Comparison of ENCODE assay signal across 16 cellular contexts in genomic region chr12:110940933-110941332, GRCh38. TPM values are rescaled to one million over a fixed set of nuclear protein-coding genes. Genes with fewer than 3 reads are reported as not detected.
DNase-seq lines count a peak whose midpoint lies in the region; TF ChIP-seq lines count a peak whose summit lies in the region.
"Had no signal": no experiment of that assay in that cellular context is flagged by ENCODE, and none has a peak within 500 bp of the region (broad histone marks: within the 10 kb centered on the region; RNA-seq: fewer than 3 reads in every experiment).

No MANE protein-coding gene starts in this region.

- no peaks in the 10 kb centered on the region for H3K36me3 ChIP-seq in Caco-2 (ENCODE audit: control insufficient read depth, insufficient read depth, low read length)
- H3K36me3 ChIP-seq: BE2C had no signal

- H3K4me3 Mint-ChIP-seq in H9 (no peak overlapping the region), osteocyte (ENCODE audit: unreplicated experiment) (no peak overlapping the region), Caco-2 (ENCODE audit: unreplicated experiment) (no peak overlapping the region)
- H3K4me3 Mint-ChIP-seq in activated CD4-positive, alpha-beta memory T cell treated with anti-CD3 and anti-CD28 coated beads for 36 hours, result no peak overlapping the region
- H3K4me3 Mint-ChIP-seq: CD4-positive, alpha-beta memory T cell had no signal

- H3K4ac ChIP-seq in H9 (ENCODE audit: low read depth, low read length), result no peak overlapping the region

- H2AK5ac ChIP-seq in H9 (ENCODE audit: insufficient read length, low read length), result no peak overlapping the region

- H2BK12ac ChIP-seq in H9 (ENCODE audit: insufficient read length, low read depth, low read length), result no peak overlapping the region

- H3K27me3 ChIP-seq in H9 (ENCODE audit: insufficient read depth, low read length), result no peaks in the 10 kb centered on the region
- no peaks in the 10 kb centered on the region for H3K27me3 ChIP-seq in Caco-2 (replicated peaks; ENCODE audit: control insufficient read depth, insufficient read depth, low read length)
- H3K27me3 ChIP-seq: BE2C had no signal

- no peak overlapping the region for H3K27ac ChIP-seq in H9 (ENCODE audit: insufficient read length, low read depth, low read length)
- H3K27ac ChIP-seq: A549, C4-2B had no signal

- H3K27me3 Mint-ChIP-seq in H9 (ENCODE audit: low read depth) (no peaks in the 10 kb centered on the region), osteocyte (ENCODE audit: unreplicated experiment) (peaks cover 21% of the 10 kb centered on the region), Caco-2 (ENCODE audit: insufficient read depth, unreplicated experiment) (peaks cover 4% of the 10 kb centered on the region)
- H3K27me3 Mint-ChIP-seq in activated CD4-positive, alpha-beta memory T cell treated with anti-CD3 and anti-CD28 coated beads for 36 hours, result peaks cover 14% of the 10 kb centered on the region

- intact Hi-C loops in activated CD4-positive, alpha-beta memory T cell treated with anti-CD3 and anti-CD28 coated beads for 36 hours (cut with micrococcal nuclease), result no loop called here
- intact Hi-C loops in Caco-2 (cut with micrococcal nuclease; ENCODE audit: unreplicated experiment), result no loop called here

- H4K20me1 ChIP-seq in H9 (ENCODE audit: control insufficient read depth, insufficient read depth, insufficient read length), result no peaks in the 10 kb centered on the region

- TF ChIP-seq CTCF in H9 (conservative IDR thresholded peaks at IDR 0.05) (no peak), osteocyte (IDR thresholded peaks at IDR 0.05) (no peak), Caco-2 (IDR thresholded peaks at IDR 0.05; ENCODE audit: insufficient read depth in 1 of 2, low read depth in 1 of 2, low read length in 1 of 2, severe bottlenecking in 1 of 2, unreplicated experiment in 1 of 2) (no peak)

- peak; percentile 21 for DNase-seq in DMS 273 treated with DMSO at 0.1 percent for 48 hours (lab: John Stamatoyannopoulos, UW)
- peak; percentile 43 for DNase-seq in H9
- peak; percentile 67 for DNase-seq in NCI-H69 (lab: John Stamatoyannopoulos, UW)
- DNase-seq in osteocyte (ENCODE audit: extremely low spot score, unreplicated experiment), result peak; percentile 73
- no peak for DNase-seq in activated CD4-positive, alpha-beta memory T cell treated with anti-CD3 and anti-CD28 coated beads for 36 hours
- DNase-seq in NCI-H2107 treated with DMSO at 0.1 percent for 48 hours (lab: John Stamatoyannopoulos, UW; ENCODE audit: unreplicated experiment), result no peak
- DNase-seq in mucosa of gallbladder (ENCODE audit: low spot score), result no peak
- no peak for DNase-seq in Caco-2
- DNase-seq: BE2C; CD4-positive, alpha-beta memory T cell; DMS53; GF-D8; IMR-90 had no signal

- H3K14ac ChIP-seq in H9 (ENCODE audit: insufficient read depth, low read length), result no peak overlapping the region

- H3T11ph ChIP-seq in H9 (ENCODE audit: low read length), result no peak overlapping the region

- no peak overlapping the region for H3K18ac ChIP-seq in H9 (ENCODE audit: insufficient read length, low read depth, low read length)

- no TSS peak for BruUV-seq in Caco-2 (replicated peaks; lab: Mats Ljungman, UMichigan)

- H3K23me2 ChIP-seq in H9 (ENCODE audit: insufficient read length, low read depth, low read length, poor library complexity, severe bottlenecking), result peaks cover 4% of the 10 kb centered on the region

- H3K27ac Mint-ChIP-seq in H9 (no peak overlapping the region), osteocyte (ENCODE audit: unreplicated experiment) (no peak overlapping the region), Caco-2 (ENCODE audit: unreplicated experiment) (no peak overlapping the region)
- H3K27ac Mint-ChIP-seq in activated CD4-positive, alpha-beta memory T cell treated with anti-CD3 and anti-CD28 coated beads for 36 hours, result no peak overlapping the region
- H3K27ac Mint-ChIP-seq: CD4-positive, alpha-beta memory T cell had no signal

- H3K9ac ChIP-seq in H9 (ENCODE audit: extremely low read depth, insufficient read length, low read length), result no peak overlapping the region

- H3K79me2 ChIP-seq in H9 (ENCODE audit: insufficient read depth, low read length), result no peaks in the 10 kb centered on the region; the same call in 1 of the 2 replicates

- peaks cover 5% of the 10 kb centered on the region for H3K9me3 ChIP-seq in H9 (ENCODE audit: control insufficient read depth, low read depth, low read length)
- H3K9me3 ChIP-seq in Caco-2, result peaks cover 9% of the 10 kb centered on the region; the same call in 1 of the 2 replicates
- H3K9me3 ChIP-seq: BE2C had no signal

- no peak overlapping the region for H2BK120ac ChIP-seq in H9 (ENCODE audit: low read depth, low read length, poor library complexity, severe bottlenecking)

- no peak overlapping the region for H2BK5ac ChIP-seq in H9 (ENCODE audit: insufficient read length, low read length)

- H2BK20ac ChIP-seq in H9 (ENCODE audit: low read depth, low read length, poor library complexity, severe bottlenecking), result no peak overlapping the region

- H4K91ac ChIP-seq in H9 (ENCODE audit: insufficient read length, low read depth, low read length), result no peak overlapping the region

- H3K56ac ChIP-seq in H9 (ENCODE audit: insufficient read length, low read depth, low read length), result no peak overlapping the region

- H3K4me1 Mint-ChIP-seq in H9 (peaks cover 28 to 29% of the 10 kb centered on the region in 2 experiments), osteocyte (ENCODE audit: unreplicated experiment) (peaks cover 6% of the 10 kb centered on the region), Caco-2 (ENCODE audit: low read depth, unreplicated experiment) (peaks cover 14% of the 10 kb centered on the region)
- peaks cover 6% of the 10 kb centered on the region for H3K4me1 Mint-ChIP-seq in activated CD4-positive, alpha-beta memory T cell treated with anti-CD3 and anti-CD28 coated beads for 36 hours (ENCODE audit: low read depth)

- WGBS in H9 (ENCODE audit: extremely low coverage, insufficient read length, low lambda C conversion rate), result no CpG with 5 or more reads among the region's 7 CpGs

- H3K4me2 ChIP-seq in H9 (ENCODE audit: insufficient read depth, insufficient read length, low read length), result no peak overlapping the region
- H3K4me2 ChIP-seq: A549 had no signal

- no peak overlapping the region for H4K8ac ChIP-seq in H9 (replicated peaks; ENCODE audit: insufficient read length, low read depth, low read length)

- H4K5ac ChIP-seq in H9 (ENCODE audit: insufficient read length, low read depth, low read length), result no peak overlapping the region

- H3K36me3 Mint-ChIP-seq in H9 (ENCODE audit: insufficient read depth in 1 of 3, low read depth in 3 of 3), result peaks cover 7 to 45% (median 12%) of the 10 kb centered on the region in 3 experiments
- H3K36me3 Mint-ChIP-seq in osteocyte (ENCODE audit: unreplicated experiment), result no peaks in the 10 kb centered on the region
- no peaks in the 10 kb centered on the region for H3K36me3 Mint-ChIP-seq in activated CD4-positive, alpha-beta memory T cell treated with anti-CD3 and anti-CD28 coated beads for 36 hours
- peaks cover 8% of the 10 kb centered on the region for H3K36me3 Mint-ChIP-seq in Caco-2 (ENCODE audit: insufficient read depth, unreplicated experiment)
- H3K36me3 Mint-ChIP-seq: CD4-positive, alpha-beta memory T cell had no signal

- H2BK15ac ChIP-seq in H9 (ENCODE audit: low read depth, low read length), result no peak overlapping the region

- no peak overlapping the region for H2AFZ ChIP-seq in H9 (ENCODE audit: low read length)

- H3K9me3 Mint-ChIP-seq in H9 (peaks cover 9% of the 10 kb centered on the region in 2 experiments), osteocyte (ENCODE audit: unreplicated experiment) (peaks cover 5% of the 10 kb centered on the region), Caco-2 (ENCODE audit: unreplicated experiment) (no peaks in the 10 kb centered on the region)
- peaks cover 8% of the 10 kb centered on the region for H3K9me3 Mint-ChIP-seq in activated CD4-positive, alpha-beta memory T cell treated with anti-CD3 and anti-CD28 coated beads for 36 hours

- no peaks in the 10 kb centered on the region for H3K79me1 ChIP-seq in H9 (ENCODE audit: insufficient read depth, low read depth, low read length, poor library complexity, severe bottlenecking)

- POLR2A ChIA-PET in activated CD4-positive, alpha-beta memory T cell treated with anti-CD3 and anti-CD28 coated beads for 36 hours (lab: Charles Lee), result no interaction called here
- POLR2A ChIA-PET in Caco-2 (lab: Charles Lee), result no interaction called here

- H3K4me1 ChIP-seq in H9 (ENCODE audit: insufficient read depth, low read length) (peaks cover 5% of the 10 kb centered on the region; the same call in 1 of the 2 replicates), Caco-2 (0 out of 2 replicates have a peak, but pooled peaks cover 4% of the 10 kb centered on the region)
- H3K4me1 ChIP-seq: BE2C had no signal

- H3K4me3 ChIP-seq in Caco-2 (ENCODE audit: low read depth, low read length), result no peak overlapping the region
- H3K4me3 ChIP-seq: A549 had no signal

- no peak overlapping the region for H3K23ac ChIP-seq in H9 (ENCODE audit: insufficient read length, low read depth, low read length)

- CTCF ChIA-PET in activated CD4-positive, alpha-beta memory T cell treated with anti-CD3 and anti-CD28 coated beads for 36 hours (lab: Charles Lee), result no interaction called here
- CTCF ChIA-PET in Caco-2 (lab: Charles Lee), result interaction anchor here (0.6 kb wide), 1 partner anchor 388 kb away, joined by 6 read pairs; no protein-coding TSS in a partner anchor

RNA-seq across cellular contexts. Expression of gene MYL2, which starts 20.6 kb away (rescaled TPM):
- total RNA-seq in H9 (2021) (not detected in 2 replicates), osteocyte (not detected in 2 replicates), mucosa of gallbladder (not detected), Caco-2 (2022) (not detected in 2 replicates)
- not detected for total RNA-seq in activated CD4-positive, alpha-beta memory T cell treated with anti-CD3 and anti-CD28 coated beads for 36 hours
- total RNA-seq: CD4-positive, alpha-beta memory T cell; HT-29; IMR-90 had no signal

Comparison
In these comparisons a context has a peak if more than half of its experiments do, and no peak if none do; other contexts are left out.
1. DNase-seq: peak in DMS 273 treated with DMSO at 0.1 percent for 48 hours (single experiment), H9 (single experiment), NCI-H69 (single experiment) and osteocyte (single experiment); none in activated CD4-positive, alpha-beta memory T cell treated with anti-CD3 and anti-CD28 coated beads for 36 hours (single experiment), NCI-H2107 treated with DMSO at 0.1 percent for 48 hours (single experiment), mucosa of gallbladder (single experiment) and Caco-2 (0 of 2).